In genomic region chr3:9809239-9809614, GRCh38 we compare ENCODE assay signal across 8 cellular contexts. TPM values are rescaled to one million over a fixed set of nuclear protein-coding genes. Genes with fewer than 3 reads are reported as not detected.
A peak's percentile ranks its signal among the peaks of the same experiment; 100 is the strongest.
DNase-seq lines count a peak whose midpoint lies in the region; ATAC-seq and TF ChIP-seq lines count a peak whose summit lies in the region.

No MANE protein-coding gene starts in this region.

- peak overlapping the region; percentile 79 to 92 for H3K4me3 Mint-ChIP-seq in stimulated activated naive B cell treated with anti-CD40 and anti-IgM and Interleukin-4, amounts not matched to agents 10 μg/mL and 1 μg/mL and 100 μg/mL, for 72 hours

- TF ChIP-seq CTCF in AG04450 (IDR thresholded peaks at IDR 0.05; ENCODE audit: low read depth, low read length) (no peak), hepatocyte (IDR thresholded peaks at IDR 0.05; ENCODE audit: poor library complexity) (no peak)

- no peaks in the 10 kb centered on the region for H3K79me2 ChIP-seq in hepatocyte

- no peaks in the 10 kb centered on the region for H3K27me3 Mint-ChIP-seq in stimulated activated naive B cell treated with anti-CD40 and anti-IgM and Interleukin-4, amounts not matched to agents 10 μg/mL and 1 μg/mL and 100 μg/mL, for 72 hours

- H3K27ac Mint-ChIP-seq in stimulated activated naive B cell treated with anti-CD40 and anti-IgM and Interleukin-4, amounts not matched to agents 10 μg/mL and 1 μg/mL and 100 μg/mL, for 72 hours, result peak overlapping the region; percentile 98

- peak overlapping the region; percentile 73 for H3K27ac ChIP-seq in AG04450 (ENCODE audit: low read depth, low read length)
- H3K27ac ChIP-seq in hepatocyte, result peak overlapping the region; percentile 86

- CTCF ChIA-PET in AG04450 (lab: Charles Lee), result interaction anchor here (1.4 kb wide), 1 partner anchor 137 kb away, joined by 3 read pairs; no protein-coding TSS in a partner anchor

- DNase-seq in AG04450 (ENCODE audit: low read depth, low spot score) (no peak), hepatocyte (ENCODE audit: low spot score) (peak; percentile 37), LoVo (ENCODE audit: low spot score) (no peak), RPMI8226 (no peak), middle frontal gyrus (ENCODE audit: extremely low spot score, low spot score) (no peak)
- DNase-seq in activated T-cell treated with anti-CD3 and anti-CD28 coated beads, Interleukin-2, amount 50 U/mL, for 48 hours, result peak; percentile 43 to 48
- no peak for DNase-seq in stimulated activated naive B cell treated with anti-CD40 and anti-IgM and Interleukin-4, amounts not matched to agents 10 μg/mL and 1 μg/mL and 100 μg/mL, for 72 hours

- H3K4me3 ChIP-seq in AG04450 (ENCODE audit: low read depth, low read length) (peak overlapping the region; percentile 55), hepatocyte (peak overlapping the region; percentile 14)

- H3K9me3 Mint-ChIP-seq in stimulated activated naive B cell treated with anti-CD40 and anti-IgM and Interleukin-4, amounts not matched to agents 10 μg/mL and 1 μg/mL and 100 μg/mL, for 72 hours, result no peaks in the 10 kb centered on the region

- no peaks in the 10 kb centered on the region for H3K36me3 ChIP-seq in hepatocyte (replicated peaks; ENCODE audit: insufficient read depth, low read depth)

- H3K27me3 ChIP-seq in AG04450 (ENCODE audit: control insufficient read depth, insufficient read depth, low read length), result no peaks in the 10 kb centered on the region
- H3K27me3 ChIP-seq in hepatocyte, result no peaks in the 10 kb centered on the region

- H3K9me3 ChIP-seq in AG04450 (ENCODE audit: control insufficient read depth, insufficient read depth, low read length), result no peaks in the 10 kb centered on the region
- H3K9me3 ChIP-seq in hepatocyte (ENCODE audit: low read depth), result no peaks in the 10 kb centered on the region

- H4K20me1 ChIP-seq in hepatocyte (ENCODE audit: insufficient read depth, poor library complexity, severe bottlenecking), result no peaks in the 10 kb centered on the region

- peak overlapping the region; percentile 32 for H2AFZ ChIP-seq in hepatocyte

- no peaks in the 10 kb centered on the region for H3K9me2 ChIP-seq in hepatocyte (replicated peaks; ENCODE audit: insufficient read depth)

- peaks cover 50 to 66% of the 10 kb centered on the region in 2 donors for H3K36me3 Mint-ChIP-seq in stimulated activated naive B cell treated with anti-CD40 and anti-IgM and Interleukin-4, amounts not matched to agents 10 μg/mL and 1 μg/mL and 100 μg/mL, for 72 hours

- peaks cover 14% of the 10 kb centered on the region for H3K4me1 ChIP-seq in hepatocyte (ENCODE audit: insufficient read depth)

- peak; percentile 21 for ATAC-seq in GM21723 (IDR thresholded peaks at IDR 0.05; ENCODE audit: unreplicated experiment)
- ATAC-seq in stimulated activated naive B cell treated with anti-CD40 and anti-IgM and Interleukin-4, amounts not matched to agents 10 μg/mL and 1 μg/mL and 100 μg/mL, for 72 hours (replicated peaks), result peak; percentile 45 to 47

- WGBS in hepatocyte (ENCODE audit: low lambda C conversion rate, missing lambda C conversion rate), result 81% methylated on average over 4 of the region's 4 CpGs

- H3K4me2 ChIP-seq in hepatocyte, result peak overlapping the region; percentile 93

- POLR2A ChIA-PET in AG04450 (lab: Yijun Ruan, JAX), result interaction anchor here (0.6 to 1.2 kb wide), 2 partner anchors 124 to 125 kb away, joined by 3 to 4 read pairs; partner anchors contain the start of gene CRELD1

- H3K4me1 Mint-ChIP-seq in stimulated activated naive B cell treated with anti-CD40 and anti-IgM and Interleukin-4, amounts not matched to agents 10 μg/mL and 1 μg/mL and 100 μg/mL, for 72 hours, result peaks cover 42 to 63% of the 10 kb centered on the region in 2 donors

RNA-seq across cellular contexts. Expression of gene TTLL3, which starts 0.8 kb away (rescaled TPM):
- polyA plus RNA-seq in AG04450 (2011; rRNA removed) (17.8 and 22.4 TPM in 2 replicates), hepatocyte (27.4 and 52.2 TPM in 2 replicates)
- 15.5 and 22.4 TPM in 2 replicates for polyA minus RNA-seq in AG04450 (2011; rRNA and poly(A)+ RNA removed)
- 20.5 and 21.5 TPM in 2 replicates for total RNA-seq in hepatocyte

RNA-seq across cellular contexts. Expression of gene ARPC4, which starts 16.3 kb away (rescaled TPM):
- 199 and 200 TPM in 2 replicates for polyA plus RNA-seq in AG04450 (2011; rRNA removed)
- polyA minus RNA-seq in AG04450 (2011; rRNA and poly(A)+ RNA removed), result 181 and 208 TPM in 2 replicates
- 175 and 182 TPM in 2 replicates for total RNA-seq in hepatocyte
- polyA plus RNA-seq in hepatocyte, result 132 and 149 TPM in 2 replicates

RNA-seq across cellular contexts. Expression of gene TADA3, which starts 17.0 kb away (rescaled TPM):
- polyA plus RNA-seq in AG04450 (2011; rRNA removed) (61.8 and 83.7 TPM in 2 replicates), hepatocyte (55.5 and 61.2 TPM in 2 replicates)
- polyA minus RNA-seq in AG04450 (2011; rRNA and poly(A)+ RNA removed), result 59.2 and 73.6 TPM in 2 replicates
- 65.5 and 70.4 TPM in 2 replicates for total RNA-seq in hepatocyte

RNA-seq across cellular contexts. Expression of gene RPUSD3, which starts 34.6 kb away (rescaled TPM):
- polyA plus RNA-seq in AG04450 (2011; rRNA removed), result 29.0 and 34.2 TPM in 2 replicates
- 22.7 and 31.5 TPM in 2 replicates for polyA minus RNA-seq in AG04450 (2011; rRNA and poly(A)+ RNA removed)
- total RNA-seq in hepatocyte, result 37.4 and 38.7 TPM in 2 replicates
- 74.7 and 82.3 TPM in 2 replicates for polyA plus RNA-seq in hepatocyte

RNA-seq across cellular contexts. Expression of gene CAMK1, which starts 39.5 kb away (rescaled TPM):
- polyA plus RNA-seq in AG04450 (2011; rRNA removed) (26.8 and 28.7 TPM in 2 replicates), hepatocyte (12.4 and 16.1 TPM in 2 replicates)
- polyA minus RNA-seq in AG04450 (2011; rRNA and poly(A)+ RNA removed), result 14.6 and 17.7 TPM in 2 replicates
- total RNA-seq in hepatocyte, result 9.7 and 11.8 TPM in 2 replicates

Comparison
In these comparisons a context has a peak if more than half of its experiments do, and no peak if none do; other contexts are left out.
1. DNase-seq: peak in activated T-cell treated with anti-CD3 and anti-CD28 coated beads, Interleukin-2, amount 50 U/mL, for 48 hours (2 of 2) and hepatocyte (single experiment); none in AG04450 (single experiment), stimulated activated naive B cell treated with anti-CD40 and anti-IgM and Interleukin-4, amounts not matched to agents 10 μg/mL and 1 μg/mL and 100 μg/mL, for 72 hours (single experiment), LoVo (single experiment), RPMI8226 (single experiment) and middle frontal gyrus (single experiment).